Comparison of ENCODE assay signal across 1 cellular context in genomic region chr1:154264454-154264853, GRCh38.
TF ChIP-seq lines count a peak whose summit lies in the region.

No MANE protein-coding gene starts in this region.

TF ChIP-seq in SK-N-SH treated with all-trans-retinoic acid at 6 μM for 48 hours, 23 proteins besides CTCF, POLR2A, EP300 and RAD21:
- TF ChIP-seq GLIS3 (CRISPR knock-in tag; IDR thresholded peaks at IDR 0.05) = no peak
- no peak for TF ChIP-seq ZNF8 (CRISPR knock-in tag; IDR thresholded peaks at IDR 0.05)
- no peak for TF ChIP-seq ARNTL (CRISPR knock-in tag; IDR thresholded peaks at IDR 0.05; ENCODE audit: borderline replicate concordance, low read depth)
- no peak for TF ChIP-seq ESRRG (CRISPR knock-in tag; IDR thresholded peaks at IDR 0.05)
- TF ChIP-seq TSHZ2 (CRISPR knock-in tag; IDR thresholded peaks at IDR 0.05) = no peak
- TF ChIP-seq TCF4 (CRISPR knock-in tag; IDR thresholded peaks at IDR 0.05; ENCODE audit: borderline replicate concordance) = no peak
- no peak for TF ChIP-seq CSRNP3 (CRISPR knock-in tag; IDR thresholded peaks at IDR 0.05)
- TF ChIP-seq TOX (CRISPR knock-in tag; IDR thresholded peaks at IDR 0.05; ENCODE audit: borderline replicate concordance) = no peak
- no peak for TF ChIP-seq RARB (CRISPR knock-in tag; IDR thresholded peaks at IDR 0.05)
- no peak for TF ChIP-seq CREB5 (CRISPR knock-in tag; IDR thresholded peaks at IDR 0.05; ENCODE audit: low read depth)
- TF ChIP-seq ZFP30 (CRISPR knock-in tag; IDR thresholded peaks at IDR 0.05) = no peak
- TF ChIP-seq ZNF70 (CRISPR knock-in tag; IDR thresholded peaks at IDR 0.05) = no peak
- TF ChIP-seq ISL1 (CRISPR knock-in tag; IDR thresholded peaks at IDR 0.05) = no peak
- no peak for TF ChIP-seq POU6F1 (CRISPR knock-in tag; IDR thresholded peaks at IDR 0.05; ENCODE audit: borderline replicate concordance, low read depth)
- TF ChIP-seq OSR1 (CRISPR knock-in tag; IDR thresholded peaks at IDR 0.05) = no peak
- no peak for TF ChIP-seq CSDC2 (CRISPR knock-in tag; IDR thresholded peaks at IDR 0.05)
- TF ChIP-seq SNAI2 (CRISPR knock-in tag; IDR thresholded peaks at IDR 0.05) = no peak
- TF ChIP-seq PATZ1 (CRISPR knock-in tag; IDR thresholded peaks at IDR 0.05; ENCODE audit: borderline replicate concordance) = no peak
